Comparison of ENCODE assay signal across 1 cellular context in genomic region chr5:52771343-52772039, GRCh38.
TF ChIP-seq lines count a peak whose summit lies in the region.

No MANE protein-coding gene starts in this region.

TF ChIP-seq in GM12878, 131 proteins besides CTCF, POLR2A, EP300 and RAD21 (continued from another document):
- TF ChIP-seq NBN (IDR thresholded peaks at IDR 0.05) (no peak), ZNF217 (IDR thresholded peaks at IDR 0.05) (peak; percentile 39; the same call in 1 of the 2 replicates), ZSCAN29 (IDR thresholded peaks at IDR 0.05) (no peak), KLF5 (IDR thresholded peaks at IDR 0.05; ENCODE audit: partially characterized antibody) (no peak), SMARCA5 (IDR thresholded peaks at IDR 0.05) (no peak), ATF2 (IDR thresholded peaks at IDR 0.05; ENCODE audit: low read length) (peak; percentile 40; the same call in 1 of the 2 replicates), IKZF2 (IDR thresholded peaks at IDR 0.05) (peak; percentile 15; a peak in 1 of 4 replicates), YY1 (IDR thresholded peaks at IDR 0.05; ENCODE audit: low read depth, low read length) (no peak), CHD2 (IDR thresholded peaks at IDR 0.05; ENCODE audit: borderline replicate concordance, low read depth, low read length) (no peak), TCF12 (IDR thresholded peaks at IDR 0.05; ENCODE audit: low read depth, low read length) (no peak), SPI1 (IDR thresholded peaks at IDR 0.05; ENCODE audit: borderline replicate concordance, insufficient read depth, low read depth, low read length) (no peak), BMI1 (IDR thresholded peaks at IDR 0.05; ENCODE audit: borderline replicate concordance) (no peak), EZH2 (IDR thresholded peaks at IDR 0.05; ENCODE audit: borderline replicate concordance, control insufficient read depth, low read depth, low read length) (no peak), TBL1XR1 (IDR thresholded peaks at IDR 0.05; ENCODE audit: low read depth, low read length) (no peak), ZNF592 (IDR thresholded peaks at IDR 0.05) (no peak), NKRF (conservative IDR thresholded peaks at IDR 0.05) (no peak), SKIL (IDR thresholded peaks at IDR 0.05; ENCODE audit: low read depth, poor library complexity, severe bottlenecking) (no peak), MEF2A (IDR thresholded peaks at IDR 0.05; ENCODE audit: insufficient read depth, low read depth, low read length) (0 out of 2 replicates have a peak, but pooled peaks have one; percentile 5), ZBTB33 (IDR thresholded peaks at IDR 0.05) (no peak), RBBP5 (conservative IDR thresholded peaks at IDR 0.05) (no peak), TCF3 (IDR thresholded peaks at IDR 0.05; ENCODE audit: borderline replicate concordance, insufficient read depth, low read depth, low read length) (no peak), IRF3 (IDR thresholded peaks at IDR 0.05) (no peak), RUNX3 (IDR thresholded peaks at IDR 0.05; ENCODE audit: low read length) (peak; percentile 79), YBX1 (IDR thresholded peaks at IDR 0.05) (no peak), GABPA (IDR thresholded peaks at IDR 0.05; ENCODE audit: low read depth) (0 out of 2 replicates have a peak, but pooled peaks have one; percentile 9), ZNF622 (IDR thresholded peaks at IDR 0.05) (no peak), CREM (IDR thresholded peaks at IDR 0.05; ENCODE audit: low read depth) (no peak), NR2F1 (conservative IDR thresholded peaks at IDR 0.05) (no peak), JUNB (IDR thresholded peaks at IDR 0.05) (peak; percentile 32; the same call in 1 of the 2 replicates), HDAC2 (IDR thresholded peaks at IDR 0.05) (no peak), EED (IDR thresholded peaks at IDR 0.05; ENCODE audit: low read depth) (no peak)
